In genomic region chr4:154478128-154478527, GRCh38 we compare ENCODE assay signal across 17 cellular contexts. TPM values are rescaled to one million over a fixed set of nuclear protein-coding genes. Genes with fewer than 3 reads are reported as not detected.
DNase-seq lines count a peak whose midpoint lies in the region; ATAC-seq and TF ChIP-seq lines count a peak whose summit lies in the region.
"Had no signal": no experiment of that assay in that cellular context is flagged by ENCODE, and none has a peak within 500 bp of the region (broad histone marks: within the 10 kb centered on the region; RNA-seq: fewer than 3 reads in every experiment).

No MANE protein-coding gene starts in this region.

- H3K36me3 Mint-ChIP-seq in activated CD8-positive, alpha-beta memory T cell treated with anti-CD3 and anti-CD28 coated beads, Interleukin-2, amount 10 ng/mL, durations not matched to agents 7 days and 5 days, result no peaks in the 10 kb centered on the region
- no peaks in the 10 kb centered on the region for H3K36me3 Mint-ChIP-seq in progenitor cell of endocrine pancreas (ENCODE audit: insufficient read depth)
- H3K36me3 Mint-ChIP-seq: immature natural killer cell had no signal

- peaks cover 17% of the 10 kb centered on the region for H3K27me3 Mint-ChIP-seq in activated CD8-positive, alpha-beta memory T cell treated with anti-CD3 and anti-CD28 coated beads, Interleukin-2, amount 10 ng/mL, durations not matched to agents 7 days and 5 days
- peaks cover 9% of the 10 kb centered on the region for H3K27me3 Mint-ChIP-seq in progenitor cell of endocrine pancreas

- no peak overlapping the region for H3K27ac Mint-ChIP-seq in activated CD8-positive, alpha-beta memory T cell treated with anti-CD3 and anti-CD28 coated beads, Interleukin-2, amount 10 ng/mL, durations not matched to agents 7 days and 5 days
- H3K27ac Mint-ChIP-seq in progenitor cell of endocrine pancreas, result no peak overlapping the region
- H3K27ac Mint-ChIP-seq: activated CD8-positive, alpha-beta T cell treated with anti-CD3 and anti-CD28 coated beads, Interleukin-2, amount 10 ng/mL, durations not matched to agents 7 days and 5 days; HFFc6; immature natural killer cell had no signal

- no peaks in the 10 kb centered on the region for H3K9me3 Mint-ChIP-seq in activated CD8-positive, alpha-beta memory T cell treated with anti-CD3 and anti-CD28 coated beads, Interleukin-2, amount 10 ng/mL, durations not matched to agents 7 days and 5 days (ENCODE audit: low read depth)
- no peaks in the 10 kb centered on the region for H3K9me3 Mint-ChIP-seq in progenitor cell of endocrine pancreas (ENCODE audit: low read depth)
- H3K9me3 Mint-ChIP-seq: HFFc6 had no signal

- no peak for TF ChIP-seq CTCF in progenitor cell of endocrine pancreas (IDR thresholded peaks at IDR 0.05; ENCODE audit: unreplicated experiment)

- no peak overlapping the region for H3K4me3 Mint-ChIP-seq in activated CD8-positive, alpha-beta memory T cell treated with anti-CD3 and anti-CD28 coated beads, Interleukin-2, amount 10 ng/mL, durations not matched to agents 7 days and 5 days
- no peak overlapping the region for H3K4me3 Mint-ChIP-seq in progenitor cell of endocrine pancreas (ENCODE audit: low read depth)
- H3K4me3 Mint-ChIP-seq: activated CD8-positive, alpha-beta T cell treated with anti-CD3 and anti-CD28 coated beads, Interleukin-2, amount 10 ng/mL, durations not matched to agents 7 days and 5 days; HFFc6; immature natural killer cell had no signal

- no peak for DNase-seq in activated CD8-positive, alpha-beta memory T cell treated with anti-CD3 and anti-CD28 coated beads, Interleukin-2, amount 10 ng/mL, durations not matched to agents 7 days and 5 days
- DNase-seq in amniotic stem cell (lab: John Stamatoyannopoulos, UW) (no peak), progenitor cell of endocrine pancreas (ENCODE audit: low spot score, unreplicated experiment) (no peak), SKM-1 treated with dmso at 0.1 percent for 144 hours (lab: John Stamatoyannopoulos, UW; ENCODE audit: unreplicated experiment) (no peak)
- DNase-seq: activated CD8-positive, alpha-beta T cell treated with anti-CD3 and anti-CD28 coated beads, Interleukin-2, amount 10 ng/mL, durations not matched to agents 7 days and 5 days; activated gamma-delta T cell treated with Interleukin-2 at 50 U/mL for 16 hours; body of pancreas; DMS79 treated with DMSO at 0.1 percent for 48 hours; HFFc6; immature natural killer cell; NCI-H1694; occipital lobe; SHP77 had no signal

- CTCF ChIA-PET in activated CD8-positive, alpha-beta memory T cell treated with anti-CD3 and anti-CD28 coated beads, Interleukin-2, amount 10 ng/mL, durations not matched to agents 7 days and 5 days (lab: Charles Lee), result no interaction called here

- peak; percentile 80 for ATAC-seq in GM19023 (IDR thresholded peaks at IDR 0.05; ENCODE audit: unreplicated experiment)
- ATAC-seq in GM21529 (IDR thresholded peaks at IDR 0.05; ENCODE audit: unreplicated experiment), result peak; percentile 87
- peak; percentile 86 for ATAC-seq in HG03025 (IDR thresholded peaks at IDR 0.05; ENCODE audit: low FRiP score, unreplicated experiment)
- ATAC-seq in HG03571 (IDR thresholded peaks at IDR 0.05; ENCODE audit: unreplicated experiment), result peak; percentile 54
- no peak for ATAC-seq in activated CD8-positive, alpha-beta memory T cell treated with anti-CD3 and anti-CD28 coated beads, Interleukin-2, amount 10 ng/mL, durations not matched to agents 7 days and 5 days
- ATAC-seq: activated CD8-positive, alpha-beta T cell treated with anti-CD3 and anti-CD28 coated beads, Interleukin-2, amount 10 ng/mL, durations not matched to agents 7 days and 5 days; body of pancreas had no signal

- no peaks in the 10 kb centered on the region for H3K4me1 Mint-ChIP-seq in activated CD8-positive, alpha-beta memory T cell treated with anti-CD3 and anti-CD28 coated beads, Interleukin-2, amount 10 ng/mL, durations not matched to agents 7 days and 5 days
- H3K4me1 Mint-ChIP-seq in progenitor cell of endocrine pancreas (ENCODE audit: low read depth), result no peaks in the 10 kb centered on the region
- H3K4me1 Mint-ChIP-seq: immature natural killer cell had no signal

RNA-seq across cellular contexts. Expression of gene DCHS2, which starts 13.5 kb away (rescaled TPM):
- total RNA-seq in activated CD8-positive, alpha-beta memory T cell treated with anti-CD3 and anti-CD28 coated beads, Interleukin-2, amount 10 ng/mL, durations not matched to agents 7 days and 5 days, result not detected
- 0.43 and 0.64 TPM in 2 replicates for total RNA-seq in progenitor cell of endocrine pancreas
- total RNA-seq: activated CD8-positive, alpha-beta T cell treated with anti-CD3 and anti-CD28 coated beads, Interleukin-2, amount 10 ng/mL, durations not matched to agents 7 days and 5 days; HFFc6 had no signal
